1 cellular context compared by ENCODE assay signal in genomic region chr2:200797242-200797770, GRCh38.
TF ChIP-seq lines count a peak whose summit lies in the region.

No MANE protein-coding gene starts in this region.

TF ChIP-seq in liver, 16 proteins besides CTCF, POLR2A, EP300 and RAD21 (continued from another document):
- TF ChIP-seq REST (IDR thresholded peaks at IDR 0.05) (peak; percentile 53), JUND (IDR thresholded peaks at IDR 0.05) (peak; percentile 28 to 86), EGR1 (IDR thresholded peaks at IDR 0.05; ENCODE audit: low read depth in 2 of 2) (peak in 1 of 2 donors; percentile 57), HNF4G (IDR thresholded peaks at IDR 0.05) (no peak), NR2F2 (IDR thresholded peaks at IDR 0.05) (no peak), RXRA (IDR thresholded peaks at IDR 0.05) (peak; percentile 51 to 88), ATF3 (IDR thresholded peaks at IDR 0.05) (no peak), HNF4A (conservative IDR thresholded peaks at IDR 0.05) (peak; percentile 61 to 84), MAX (IDR thresholded peaks at IDR 0.05) (peak; percentile 83)
